In genomic region chr11:61837411-61838005, GRCh38 we compare ENCODE assay signal across 15 cellular contexts. TPM values are rescaled to one million over a fixed set of nuclear protein-coding genes. Genes with fewer than 3 reads are reported as not detected.
DNase-seq lines count a peak whose midpoint lies in the region; ATAC-seq and TF ChIP-seq lines count a peak whose summit lies in the region.
"Had no signal": no experiment of that assay in that cellular context is flagged by ENCODE, and none has a peak within 500 bp of the region (broad histone marks: within the 10 kb centered on the region; RNA-seq: fewer than 3 reads in every experiment).

No MANE protein-coding gene starts in this region.

- H3K9me3 Mint-ChIP-seq in endodermal cell, result no peaks in the 10 kb centered on the region
- no peaks in the 10 kb centered on the region for H3K9me3 Mint-ChIP-seq in stimulated activated effector memory CD8-positive, alpha-beta T cell treated with anti-CD3 and anti-CD28 coated beads, Interleukin-12 subunit alpha, Interleukin-12 subunit beta, amount 100 ng/mL, for 72 hours

- DNase-seq in Right ventricle myocardium inferior (ENCODE audit: missing footprints), result peak; percentile 2
- no peak for DNase-seq in left ventricle myocardium superior
- DNase-seq in RWPE1 (ENCODE audit: low spot score), result no peak
- peak; percentile 47 for DNase-seq in endodermal cell
- no peak for DNase-seq in stimulated activated effector memory CD8-positive, alpha-beta T cell treated with anti-CD3 and anti-CD28 coated beads, Interleukin-12 subunit alpha, Interleukin-12 subunit beta, amount 100 ng/mL, for 72 hours (ENCODE audit: low spot score in 2 of 2)
- DNase-seq in PC-3, result no peak
- DNase-seq in cerebellum (ENCODE audit: low spot score), result no peak
- DNase-seq: CD4-positive, alpha-beta memory T cell; DMS79; GDM1; NCI-H1436 treated with DMSO at 0.1 percent for 48 hours; NCI-H2081; NCI-H524; RPMI8226 had no signal

- no peak overlapping the region for H3K4me3 Mint-ChIP-seq in endodermal cell
- H3K4me3 Mint-ChIP-seq in stimulated activated effector memory CD8-positive, alpha-beta T cell treated with anti-CD3 and anti-CD28 coated beads, Interleukin-12 subunit alpha, Interleukin-12 subunit beta, amount 100 ng/mL, for 72 hours, result no peak overlapping the region
- H3K4me3 Mint-ChIP-seq: CD4-positive, alpha-beta memory T cell had no signal

- CTCF ChIA-PET in RWPE1 (lab: Yijun Ruan, JAX), result no interaction called here
- CTCF ChIA-PET in PC-3 (lab: Charles Lee), result no interaction called here

- intact Hi-C loops in Right ventricle myocardium inferior (cut with DNase I), result no loop called here
- intact Hi-C loops in left ventricle myocardium superior (cut with micrococcal nuclease), result no loop called here
- intact Hi-C loops in PC-3 (cut with micrococcal nuclease), result no loop called here

- no peak for TF ChIP-seq CTCF in RWPE1 (conservative IDR thresholded peaks at IDR 0.05; ENCODE audit: low read depth)
- TF ChIP-seq CTCF in endodermal cell (conservative IDR thresholded peaks at IDR 0.05), result no peak
- TF ChIP-seq CTCF in PC-3 (conservative IDR thresholded peaks at IDR 0.05; ENCODE audit: low read depth, low read length), result no peak

- no peaks in the 10 kb centered on the region for H3K27me3 ChIP-seq in endodermal cell (ENCODE audit: control insufficient read depth, insufficient read depth, low read length, poor library complexity, severe bottlenecking)
- no peaks in the 10 kb centered on the region for H3K27me3 ChIP-seq in PC-3 (ENCODE audit: low read length)

- no TSS peak for BruUV-seq in PC-3 (replicated peaks; lab: Mats Ljungman, UMichigan)

- H3K4me1 Mint-ChIP-seq in endodermal cell, result peaks cover 23% of the 10 kb centered on the region
- peaks cover 48% of the 10 kb centered on the region for H3K4me1 Mint-ChIP-seq in stimulated activated effector memory CD8-positive, alpha-beta T cell treated with anti-CD3 and anti-CD28 coated beads, Interleukin-12 subunit alpha, Interleukin-12 subunit beta, amount 100 ng/mL, for 72 hours

- H3K27me3 Mint-ChIP-seq in endodermal cell (ENCODE audit: insufficient read depth), result no peaks in the 10 kb centered on the region

- H3K27ac ChIP-seq in RWPE1 (peak overlapping the region; percentile 37), endodermal cell (ENCODE audit: low read depth, low read length) (peak overlapping the region; percentile 44), PC-3 (ENCODE audit: low read length) (no peak overlapping the region)

- ATAC-seq in Right ventricle myocardium inferior, result no peak
- no peak for ATAC-seq in left ventricle myocardium superior
- no peak for ATAC-seq in stimulated activated effector memory CD8-positive, alpha-beta T cell treated with anti-CD3 and anti-CD28 coated beads, Interleukin-12 subunit alpha, Interleukin-12 subunit beta, amount 100 ng/mL, for 72 hours
- ATAC-seq in PC-3, result no peak
- no peak for ATAC-seq in GM18502 (IDR thresholded peaks at IDR 0.05; ENCODE audit: poor library complexity, unreplicated experiment)

- peak overlapping the region; percentile 21 for H3K27ac Mint-ChIP-seq in endodermal cell
- peak overlapping the region; percentile 45 for H3K27ac Mint-ChIP-seq in stimulated activated effector memory CD8-positive, alpha-beta T cell treated with anti-CD3 and anti-CD28 coated beads, Interleukin-12 subunit alpha, Interleukin-12 subunit beta, amount 100 ng/mL, for 72 hours
- H3K27ac Mint-ChIP-seq: CD4-positive, alpha-beta memory T cell had no signal

- peaks cover 10% of the 10 kb centered on the region; the same call in 1 of the 2 replicates for H4K20me1 ChIP-seq in PC-3 (ENCODE audit: low read length)

- H3K4me1 ChIP-seq in endodermal cell (ENCODE audit: control insufficient read depth, insufficient read depth, low read length) (no peaks in the 10 kb centered on the region), PC-3 (ENCODE audit: insufficient read depth, low read length) (no peaks in the 10 kb centered on the region; the same call in 1 of the 2 replicates)

- H3K36me3 Mint-ChIP-seq in endodermal cell (ENCODE audit: low read depth), result peaks cover 73% of the 10 kb centered on the region
- H3K36me3 Mint-ChIP-seq in stimulated activated effector memory CD8-positive, alpha-beta T cell treated with anti-CD3 and anti-CD28 coated beads, Interleukin-12 subunit alpha, Interleukin-12 subunit beta, amount 100 ng/mL, for 72 hours, result peaks cover 52% of the 10 kb centered on the region
- H3K36me3 Mint-ChIP-seq: CD4-positive, alpha-beta memory T cell had no signal

- H3K9ac ChIP-seq in endodermal cell (ENCODE audit: extremely low read depth, low read length, poor library complexity, severe bottlenecking) (no peak overlapping the region), PC-3 (ENCODE audit: low read length) (no peak overlapping the region)

- WGBS in endodermal cell (ENCODE audit: insufficient coverage in 1 of 2, insufficient read length in 1 of 2), 2 experiments, result 94 to 96% methylated on average over 11 to 15 of the region's 15 CpGs

- no peak overlapping the region for H3K4me2 ChIP-seq in PC-3 (ENCODE audit: low read length)

- no peak overlapping the region for H2AFZ ChIP-seq in PC-3 (ENCODE audit: low read length)

- H3K9me3 ChIP-seq in endodermal cell (ENCODE audit: control insufficient read depth, low read length) (no peaks in the 10 kb centered on the region), PC-3 (ENCODE audit: low read length) (no peaks in the 10 kb centered on the region)

- no peaks in the 10 kb centered on the region for H3K9me2 ChIP-seq in PC-3 (replicated peaks; ENCODE audit: low read length)

- H3K79me2 ChIP-seq in PC-3 (ENCODE audit: low read length), result peaks cover 31% of the 10 kb centered on the region

- H3K36me3 ChIP-seq in endodermal cell (ENCODE audit: control insufficient read depth, insufficient read depth, low read length) (peaks cover 70% of the 10 kb centered on the region), PC-3 (ENCODE audit: low read depth, low read length) (peaks cover 30% of the 10 kb centered on the region)

- H3K4me3 ChIP-seq in endodermal cell (ENCODE audit: low read length), result no peak overlapping the region
- H3K4me3 ChIP-seq in PC-3 (ENCODE audit: low read length), result no peak overlapping the region

- POLR2A ChIA-PET in RWPE1 (lab: Yijun Ruan, JAX; ENCODE audit: low non-redundant PET), result no interaction called here
- POLR2A ChIA-PET in PC-3 (lab: Charles Lee; ENCODE audit: unreplicated experiment), result no interaction called here

- no peaks in the 10 kb centered on the region for H3F3A ChIP-seq in PC-3 (ENCODE audit: low read length, unreplicated experiment)

RNA-seq across cellular contexts. Expression of gene FADS2, which starts 9.4 kb away (rescaled TPM):
- total RNA-seq in Right ventricle myocardium inferior (35.7 TPM), left ventricle myocardium superior (24.7 TPM), endodermal cell (100 to 1,000 TPM; 344 to 381 TPM), PC-3 (2014; rRNA removed) (246 and 305 TPM in 2 replicates), cerebellum (88.6 TPM)
- polyA plus RNA-seq in endodermal cell (2013, experiment 1 of 2), result 632 TPM
- 646 TPM for polyA plus RNA-seq in endodermal cell (2013, experiment 2 of 2)

RNA-seq across cellular contexts. Expression of gene FADS1, which starts 20.7 kb away (rescaled TPM):
- 25.7 TPM for total RNA-seq in Right ventricle myocardium inferior
- 26.3 TPM for total RNA-seq in left ventricle myocardium superior
- total RNA-seq in endodermal cell, result 100 to 1,000 TPM; 127 to 138 TPM
- 197 TPM for polyA plus RNA-seq in endodermal cell (2013, experiment 1 of 2)
- 191 TPM for polyA plus RNA-seq in endodermal cell (2013, experiment 2 of 2)
- total RNA-seq in PC-3 (2014; rRNA removed), result 79.4 and 84.4 TPM in 2 replicates
- total RNA-seq in cerebellum, result 58.0 TPM

RNA-seq across cellular contexts. Expression of gene FEN1, which starts 44.8 kb away (rescaled TPM):
- total RNA-seq in Right ventricle myocardium inferior (7.0 TPM), left ventricle myocardium superior (6.4 TPM), endodermal cell (10 to 100 TPM; 66.7 to 81.8 TPM), PC-3 (2014; rRNA removed) (132 and 137 TPM in 2 replicates), cerebellum (15.2 TPM)
- 52.7 TPM for polyA plus RNA-seq in endodermal cell (2013, experiment 1 of 2)
- polyA plus RNA-seq in endodermal cell (2013, experiment 2 of 2), result 49.1 TPM

RNA-seq across cellular contexts. Expression of gene TMEM258, which starts 45.1 kb away (rescaled TPM):
- 130 TPM for total RNA-seq in Right ventricle myocardium inferior
- total RNA-seq in left ventricle myocardium superior, result 130 TPM
- total RNA-seq in endodermal cell, result 100 to 1,000 TPM; 174 to 180 TPM
- 351 TPM for polyA plus RNA-seq in endodermal cell (2013, experiment 1 of 2)
- polyA plus RNA-seq in endodermal cell (2013, experiment 2 of 2), result 284 TPM
- 79.2 and 110 TPM in 2 replicates for total RNA-seq in PC-3 (2014; rRNA removed)
- total RNA-seq in cerebellum, result 74.4 TPM

RNA-seq across cellular contexts. Expression of gene FADS3, which starts 53.8 kb away (rescaled TPM):
- 113 TPM for total RNA-seq in Right ventricle myocardium inferior
- total RNA-seq in left ventricle myocardium superior, result 69.7 TPM
- 10 to 100 TPM; 24.8 to 28.4 TPM for total RNA-seq in endodermal cell
- 13.6 TPM for polyA plus RNA-seq in endodermal cell (2013, experiment 1 of 2)
- polyA plus RNA-seq in endodermal cell (2013, experiment 2 of 2), result 15.8 TPM
- total RNA-seq in PC-3 (2014; rRNA removed), result 67.9 and 119 TPM in 2 replicates
- 29.9 TPM for total RNA-seq in cerebellum

Comparison
In these comparisons a context has a peak if more than half of its experiments do, and no peak if none do; other contexts are left out.
1. DNase-seq: peak in Right ventricle myocardium inferior (single experiment) and endodermal cell (single experiment); none in left ventricle myocardium superior (single experiment), RWPE1 (single experiment), stimulated activated effector memory CD8-positive, alpha-beta T cell treated with anti-CD3 and anti-CD28 coated beads, Interleukin-12 subunit alpha, Interleukin-12 subunit beta, amount 100 ng/mL, for 72 hours (0 of 2), PC-3 (single experiment) and cerebellum (single experiment).